ENCODE assay signal across 11 cellular contexts in the genomic region with DNA sequence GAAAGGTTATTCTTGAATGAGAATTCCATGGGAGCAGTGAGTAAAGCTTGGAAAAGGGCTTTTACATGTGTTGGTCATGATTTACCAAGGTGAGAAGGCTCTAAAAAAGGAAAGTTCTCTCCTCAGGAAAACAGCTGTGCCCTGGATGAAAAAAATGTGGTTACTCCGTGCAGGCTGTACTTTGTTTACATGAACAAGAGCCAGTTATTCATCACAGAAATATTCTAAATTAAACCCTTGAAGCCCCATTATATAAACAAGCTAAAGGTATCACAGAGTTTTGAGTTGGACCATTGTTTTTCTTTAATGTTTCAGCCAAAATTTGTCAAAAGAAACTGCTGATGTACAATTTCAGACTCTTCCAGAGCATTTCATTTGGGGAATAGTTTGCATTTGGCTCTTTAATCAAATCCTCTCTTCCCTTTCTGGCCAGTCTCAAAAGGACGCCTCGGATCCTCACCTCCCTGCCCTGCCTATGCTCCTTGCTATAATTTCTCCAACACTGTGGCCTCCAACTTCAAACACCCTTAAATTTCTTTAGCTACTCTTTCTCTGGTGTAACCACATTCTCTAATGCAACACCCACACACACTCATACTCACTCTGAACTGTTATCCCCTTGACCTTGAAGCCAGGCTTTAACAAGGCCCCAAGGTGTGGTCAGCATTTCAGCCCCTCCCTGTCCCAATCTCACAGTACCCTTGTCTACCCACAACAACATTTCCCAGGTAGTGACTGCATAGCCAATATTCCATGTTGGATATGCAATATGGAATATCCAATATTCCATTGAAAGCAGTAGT. TPM values are rescaled to one million over a fixed set of nuclear protein-coding genes. Genes with fewer than 3 reads are reported as not detected.
DNase-seq lines count a peak whose midpoint lies in the region; ATAC-seq and TF ChIP-seq lines count a peak whose summit lies in the region.
"Had no signal": no experiment of that assay in that cellular context is flagged by ENCODE, and none has a peak within 500 bp of the region (broad histone marks: within the 10 kb centered on the region; RNA-seq: fewer than 3 reads in every experiment).

No MANE protein-coding gene starts in this region.

- no peaks in the 10 kb centered on the region for H3K36me3 ChIP-seq in adipocyte (ENCODE audit: control insufficient read depth, insufficient read depth, low read length, severe bottlenecking)
- no peaks in the 10 kb centered on the region for H3K36me3 ChIP-seq in smooth muscle cell (ENCODE audit: low read depth)

- H3K9me3 ChIP-seq in adipocyte (ENCODE audit: control insufficient read depth, low read length), result no peaks in the 10 kb centered on the region
- H3K9me3 ChIP-seq in smooth muscle cell (replicated peaks; ENCODE audit: low read depth), result no peaks in the 10 kb centered on the region

- peaks cover 62% of the 10 kb centered on the region for H4K20me1 ChIP-seq in smooth muscle cell (ENCODE audit: low read depth)

- H3K27me3 ChIP-seq in adipocyte (replicated peaks; ENCODE audit: control insufficient read depth, insufficient read depth, low read length) (peaks cover 35% of the 10 kb centered on the region), smooth muscle cell (ENCODE audit: low read depth) (no peaks in the 10 kb centered on the region)

- no peak for TF ChIP-seq CTCF in smooth muscle cell (IDR thresholded peaks at IDR 0.05; ENCODE audit: borderline replicate concordance, insufficient read depth, poor library complexity, severe bottlenecking)

- peaks cover 15% of the 10 kb centered on the region for H3F3A ChIP-seq in smooth muscle cell (ENCODE audit: low read depth)

- H3K9ac ChIP-seq in adipocyte (ENCODE audit: low read length), result no peak overlapping the region
- no peak overlapping the region for H3K9ac ChIP-seq in smooth muscle cell (ENCODE audit: low read depth)

- H3K79me2 ChIP-seq in smooth muscle cell (ENCODE audit: low read depth), result peaks cover 74% of the 10 kb centered on the region

- H3K27ac ChIP-seq in smooth muscle cell (ENCODE audit: low read depth), result peak overlapping the region; percentile 71
- H3K27ac ChIP-seq: SK-N-MC had no signal

- DNase-seq in H4 (ENCODE audit: low spot score) (peak; percentile 85), adipocyte (ENCODE audit: low read depth) (peak; percentile 57), iris pigment epithelial cell (ENCODE audit: low read depth) (peak; percentile 74), smooth muscle cell (lab: John Stamatoyannopoulos, UW; ENCODE audit: unreplicated experiment) (no peak), COR-L47 (lab: John Stamatoyannopoulos, UW) (no peak), DMS 273 (lab: John Stamatoyannopoulos, UW; ENCODE audit: unreplicated experiment) (no peak), NCI-H1417 (lab: John Stamatoyannopoulos, UW) (no peak)
- DNase-seq: activated CD4-positive, alpha-beta T cell treated with anti-CD3 and anti-CD28 coated beads for 48 hours had no signal

- peak overlapping the region; percentile 73 for H3K4me2 ChIP-seq in smooth muscle cell

- peaks cover 3% of the 10 kb centered on the region for H3K4me1 ChIP-seq in adipocyte (ENCODE audit: control insufficient read depth, insufficient read depth, low read length)
- H3K4me1 ChIP-seq in smooth muscle cell (ENCODE audit: low read depth), result peaks cover 27% of the 10 kb centered on the region

- WGBS in smooth muscle cell (ENCODE audit: low lambda C conversion rate), result 29% methylated on average over 3 of the region's 3 CpGs

- no peak for ATAC-seq in GM18858 (IDR thresholded peaks at IDR 0.05; ENCODE audit: unreplicated experiment)

- H3K4me3 ChIP-seq in adipocyte (ENCODE audit: low read length), result no peak overlapping the region
- H3K4me3 ChIP-seq in smooth muscle cell, result no peak overlapping the region
- H3K4me3 ChIP-seq: SK-N-MC had no signal

- no peak overlapping the region for H2AFZ ChIP-seq in smooth muscle cell (ENCODE audit: low read depth)

RNA-seq across cellular contexts. Expression of a gene that starts 47.3 kb away (rescaled TPM):
- 0.70 and 1.3 TPM in 2 replicates for total RNA-seq in H4 (2014; rRNA removed; shearing (Covaris generic))
- total RNA-seq in smooth muscle cell, result 36.7 and 47.2 TPM in 2 replicates
- polyA plus RNA-seq in smooth muscle cell, result 35.4 and 43.3 TPM in 2 replicates
- total RNA-seq: NCI-H460 had no signal

Comparison
In these comparisons a context has a peak if more than half of its experiments do, and no peak if none do; other contexts are left out.
1. DNase-seq: peak in H4 (single experiment), adipocyte (single experiment) and iris pigment epithelial cell (single experiment); none in smooth muscle cell (single experiment), COR-L47 (single experiment), DMS 273 (single experiment) and NCI-H1417 (0 of 3).
2. RNA of a gene that starts 47.3 kb away (total RNA-seq): 36.7 to 47.2 TPM in smooth muscle cell; 0.70 to 1.3 TPM in H4; every median in the first group is over 10 times any median in the second.